In genomic region chr17:65438708-65439294, GRCh38 we compare ENCODE assay signal across 1 cellular context.
TF ChIP-seq lines count a peak whose summit lies in the region.

No MANE protein-coding gene starts in this region.

TF ChIP-seq in HepG2, 621 proteins besides CTCF, POLR2A, EP300 and RAD21 (continued from another document and continues in another):
- TF ChIP-seq, protein P1, sequence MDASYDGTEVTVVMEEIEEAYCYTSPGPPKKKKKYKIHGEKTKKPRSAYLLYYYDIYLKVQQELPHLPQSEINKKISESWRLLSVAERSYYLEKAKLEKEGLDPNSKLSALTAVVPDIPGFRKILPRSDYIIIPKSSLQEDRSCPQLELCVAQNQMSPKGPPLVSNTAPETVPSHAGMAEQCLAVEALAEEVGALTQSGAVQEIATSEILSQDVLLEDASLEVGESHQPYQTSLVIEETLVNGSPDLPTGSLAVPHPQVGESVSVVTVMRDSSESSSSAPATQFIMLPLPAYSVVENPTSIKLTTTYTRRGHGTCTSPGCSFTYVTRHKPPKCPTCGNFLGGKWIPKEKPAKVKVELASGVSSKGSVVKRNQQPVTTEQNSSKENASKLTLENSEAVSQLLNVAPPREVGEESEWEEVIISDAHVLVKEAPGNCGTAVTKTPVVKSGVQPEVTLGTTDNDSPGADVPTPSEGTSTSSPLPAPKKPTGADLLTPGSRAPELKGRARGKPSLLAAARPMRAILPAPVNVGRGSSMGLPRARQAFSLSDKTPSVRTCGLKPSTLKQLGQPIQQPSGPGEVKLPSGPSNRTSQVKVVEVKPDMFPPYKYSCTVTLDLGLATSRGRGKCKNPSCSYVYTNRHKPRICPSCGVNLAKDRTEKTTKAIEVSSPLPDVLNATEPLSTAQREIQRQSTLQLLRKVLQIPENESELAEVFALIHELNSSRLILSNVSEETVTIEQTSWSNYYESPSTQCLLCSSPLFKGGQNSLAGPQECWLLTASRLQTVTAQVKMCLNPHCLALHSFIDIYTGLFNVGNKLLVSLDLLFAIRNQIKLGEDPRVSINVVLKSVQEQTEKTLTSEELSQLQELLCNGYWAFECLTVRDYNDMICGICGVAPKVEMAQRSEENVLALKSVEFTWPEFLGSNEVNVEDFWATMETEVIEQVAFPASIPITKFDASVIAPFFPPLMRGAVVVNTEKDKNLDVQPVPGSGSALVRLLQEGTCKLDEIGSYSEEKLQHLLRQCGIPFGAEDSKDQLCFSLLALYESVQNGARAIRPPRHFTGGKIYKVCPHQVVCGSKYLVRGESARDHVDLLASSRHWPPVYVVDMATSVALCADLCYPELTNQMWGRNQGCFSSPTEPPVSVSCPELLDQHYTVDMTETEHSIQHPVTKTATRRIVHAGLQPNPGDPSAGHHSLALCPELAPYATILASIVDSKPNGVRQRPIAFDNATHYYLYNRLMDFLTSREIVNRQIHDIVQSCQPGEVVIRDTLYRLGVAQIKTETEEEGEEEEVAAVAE (CRISPR knock-in tag; IDR thresholded peaks at IDR 0.05; ENCODE audit: borderline replicate concordance): 0 out of 2 replicates have a peak, but pooled peaks have one; percentile 38
- TF ChIP-seq NCOA1 (CRISPR knock-in tag; IDR thresholded peaks at IDR 0.05): no peak
- TF ChIP-seq FUBP1 (CRISPR knock-in tag; IDR thresholded peaks at IDR 0.05; ENCODE audit: borderline replicate concordance): no peak
- no peak for TF ChIP-seq GPBP1L1 (CRISPR knock-in tag; IDR thresholded peaks at IDR 0.05)
- peak; percentile 42; the same call in 1 of the 2 replicates for TF ChIP-seq ZNF614 (CRISPR knock-in tag; IDR thresholded peaks at IDR 0.05; ENCODE audit: borderline replicate concordance)
- TF ChIP-seq, protein P2, sequence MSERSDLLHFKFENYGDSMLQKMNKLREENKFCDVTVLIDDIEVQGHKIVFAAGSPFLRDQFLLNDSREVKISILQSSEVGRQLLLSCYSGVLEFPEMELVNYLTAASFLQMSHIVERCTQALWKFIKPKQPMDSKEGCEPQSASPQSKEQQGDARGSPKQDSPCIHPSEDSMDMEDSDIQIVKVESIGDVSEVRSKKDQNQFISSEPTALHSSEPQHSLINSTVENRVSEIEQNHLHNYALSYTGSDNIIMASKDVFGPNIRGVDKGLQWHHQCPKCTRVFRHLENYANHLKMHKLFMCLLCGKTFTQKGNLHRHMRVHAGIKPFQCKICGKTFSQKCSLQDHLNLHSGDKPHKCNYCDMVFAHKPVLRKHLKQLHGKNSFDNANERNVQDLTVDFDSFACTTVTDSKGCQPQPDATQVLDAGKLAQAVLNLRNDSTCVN (CRISPR knock-in tag; IDR thresholded peaks at IDR 0.05; ENCODE audit: borderline replicate concordance): 0 out of 2 replicates have a peak, but pooled peaks have one; percentile 32
- TF ChIP-seq, protein P3, sequence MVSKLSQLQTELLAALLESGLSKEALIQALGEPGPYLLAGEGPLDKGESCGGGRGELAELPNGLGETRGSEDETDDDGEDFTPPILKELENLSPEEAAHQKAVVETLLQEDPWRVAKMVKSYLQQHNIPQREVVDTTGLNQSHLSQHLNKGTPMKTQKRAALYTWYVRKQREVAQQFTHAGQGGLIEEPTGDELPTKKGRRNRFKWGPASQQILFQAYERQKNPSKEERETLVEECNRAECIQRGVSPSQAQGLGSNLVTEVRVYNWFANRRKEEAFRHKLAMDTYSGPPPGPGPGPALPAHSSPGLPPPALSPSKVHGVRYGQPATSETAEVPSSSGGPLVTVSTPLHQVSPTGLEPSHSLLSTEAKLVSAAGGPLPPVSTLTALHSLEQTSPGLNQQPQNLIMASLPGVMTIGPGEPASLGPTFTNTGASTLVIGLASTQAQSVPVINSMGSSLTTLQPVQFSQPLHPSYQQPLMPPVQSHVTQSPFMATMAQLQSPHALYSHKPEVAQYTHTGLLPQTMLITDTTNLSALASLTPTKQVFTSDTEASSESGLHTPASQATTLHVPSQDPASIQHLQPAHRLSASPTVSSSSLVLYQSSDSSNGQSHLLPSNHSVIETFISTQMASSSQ (IDR thresholded peaks at IDR 0.05; ENCODE audit: low read depth): no peak; the same call in 1 of the 2 replicates
- TF ChIP-seq, protein P3 (CRISPR knock-in tag; IDR thresholded peaks at IDR 0.05; ENCODE audit: borderline replicate concordance): no peak
- TF ChIP-seq NFYC (CRISPR knock-in tag; IDR thresholded peaks at IDR 0.05): no peak
- TF ChIP-seq, protein P4, sequence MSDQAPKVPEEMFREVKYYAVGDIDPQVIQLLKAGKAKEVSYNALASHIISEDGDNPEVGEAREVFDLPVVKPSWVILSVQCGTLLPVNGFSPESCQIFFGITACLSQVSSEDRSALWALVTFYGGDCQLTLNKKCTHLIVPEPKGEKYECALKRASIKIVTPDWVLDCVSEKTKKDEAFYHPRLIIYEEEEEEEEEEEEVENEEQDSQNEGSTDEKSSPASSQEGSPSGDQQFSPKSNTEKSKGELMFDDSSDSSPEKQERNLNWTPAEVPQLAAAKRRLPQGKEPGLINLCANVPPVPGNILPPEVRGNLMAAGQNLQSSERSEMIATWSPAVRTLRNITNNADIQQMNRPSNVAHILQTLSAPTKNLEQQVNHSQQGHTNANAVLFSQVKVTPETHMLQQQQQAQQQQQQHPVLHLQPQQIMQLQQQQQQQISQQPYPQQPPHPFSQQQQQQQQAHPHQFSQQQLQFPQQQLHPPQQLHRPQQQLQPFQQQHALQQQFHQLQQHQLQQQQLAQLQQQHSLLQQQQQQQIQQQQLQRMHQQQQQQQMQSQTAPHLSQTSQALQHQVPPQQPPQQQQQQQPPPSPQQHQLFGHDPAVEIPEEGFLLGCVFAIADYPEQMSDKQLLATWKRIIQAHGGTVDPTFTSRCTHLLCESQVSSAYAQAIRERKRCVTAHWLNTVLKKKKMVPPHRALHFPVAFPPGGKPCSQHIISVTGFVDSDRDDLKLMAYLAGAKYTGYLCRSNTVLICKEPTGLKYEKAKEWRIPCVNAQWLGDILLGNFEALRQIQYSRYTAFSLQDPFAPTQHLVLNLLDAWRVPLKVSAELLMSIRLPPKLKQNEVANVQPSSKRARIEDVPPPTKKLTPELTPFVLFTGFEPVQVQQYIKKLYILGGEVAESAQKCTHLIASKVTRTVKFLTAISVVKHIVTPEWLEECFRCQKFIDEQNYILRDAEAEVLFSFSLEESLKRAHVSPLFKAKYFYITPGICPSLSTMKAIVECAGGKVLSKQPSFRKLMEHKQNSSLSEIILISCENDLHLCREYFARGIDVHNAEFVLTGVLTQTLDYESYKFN (CRISPR knock-in tag; conservative IDR thresholded peaks at IDR 0.05): peak; percentile 88
- TF ChIP-seq FOXO1 (CRISPR knock-in tag; IDR thresholded peaks at IDR 0.05): peak; percentile 65; the same call in 1 of the 2 replicates
- TF ChIP-seq MXI1 (IDR thresholded peaks at IDR 0.05; ENCODE audit: borderline replicate concordance, low read depth, low read length): peak; percentile 55; the same call in 1 of the 3 replicates
- peak; percentile 87; the same call in 1 of the 2 replicates for TF ChIP-seq TCF7 (IDR thresholded peaks at IDR 0.05; ENCODE audit: low read depth)
- no peak for TF ChIP-seq NFYB (CRISPR knock-in tag; IDR thresholded peaks at IDR 0.05)
- TF ChIP-seq, protein P5, sequence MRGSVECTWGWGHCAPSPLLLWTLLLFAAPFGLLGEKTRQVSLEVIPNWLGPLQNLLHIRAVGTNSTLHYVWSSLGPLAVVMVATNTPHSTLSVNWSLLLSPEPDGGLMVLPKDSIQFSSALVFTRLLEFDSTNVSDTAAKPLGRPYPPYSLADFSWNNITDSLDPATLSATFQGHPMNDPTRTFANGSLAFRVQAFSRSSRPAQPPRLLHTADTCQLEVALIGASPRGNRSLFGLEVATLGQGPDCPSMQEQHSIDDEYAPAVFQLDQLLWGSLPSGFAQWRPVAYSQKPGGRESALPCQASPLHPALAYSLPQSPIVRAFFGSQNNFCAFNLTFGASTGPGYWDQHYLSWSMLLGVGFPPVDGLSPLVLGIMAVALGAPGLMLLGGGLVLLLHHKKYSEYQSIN (CRISPR knock-in tag; IDR thresholded peaks at IDR 0.05; ENCODE audit: borderline replicate concordance): no peak
- TF ChIP-seq GATAD1 (CRISPR knock-in tag; IDR thresholded peaks at IDR 0.05): peak; percentile 48
- TF ChIP-seq CENPT (CRISPR knock-in tag; IDR thresholded peaks at IDR 0.05; ENCODE audit: low read depth): no peak
- TF ChIP-seq ZC3H4 (CRISPR knock-in tag; IDR thresholded peaks at IDR 0.05; ENCODE audit: borderline replicate concordance): no peak
- peak; percentile 27; the same call in 1 of the 2 replicates for TF ChIP-seq ZNF350 (CRISPR knock-in tag; IDR thresholded peaks at IDR 0.05; ENCODE audit: borderline replicate concordance, low read depth)
- TF ChIP-seq ZNF891 (CRISPR knock-in tag; IDR thresholded peaks at IDR 0.05): no peak
- 0 out of 4 replicates have a peak, but pooled peaks of 1 of the 2 experiments have one; percentile 10 for TF ChIP-seq REST (IDR thresholded peaks at IDR 0.05; ENCODE audit: borderline replicate concordance in 1 of 2, low read depth in 1 of 2, low read length in 2 of 2)
- TF ChIP-seq ZFY (CRISPR knock-in tag; IDR thresholded peaks at IDR 0.05): no peak
- peak; percentile 92 for TF ChIP-seq GATAD2A (CRISPR knock-in tag; IDR thresholded peaks at IDR 0.05)
- TF ChIP-seq CREB3 (CRISPR knock-in tag; IDR thresholded peaks at IDR 0.05): no peak
